In genomic region chr14:100104523-100105300, GRCh38 we compare ENCODE assay signal across 1 cellular context.
TF ChIP-seq lines count a peak whose summit lies in the region.

No MANE protein-coding gene starts in this region.

TF ChIP-seq in SK-N-SH, 30 proteins besides CTCF, POLR2A, EP300 and RAD21 (continued from another document):
- TF ChIP-seq SMC3 (IDR thresholded peaks at IDR 0.05; ENCODE audit: low read depth, low read length) (no peak), PBX3 (IDR thresholded peaks at IDR 0.05) (peak; percentile 53), ELF1 (IDR thresholded peaks at IDR 0.05) (no peak), TAF1 (IDR thresholded peaks at IDR 0.05; ENCODE audit: borderline replicate concordance, low read depth, low read length) (no peak), MXI1 (IDR thresholded peaks at IDR 0.05; ENCODE audit: low read depth, low read length) (no peak), FOSL2 (IDR thresholded peaks at IDR 0.05; ENCODE audit: borderline replicate concordance, low read depth) (peak; percentile 83), TCF12 (IDR thresholded peaks at IDR 0.05) (peak; percentile 81), REST (IDR thresholded peaks at IDR 0.05; ENCODE audit: low read depth, low read length) (no peak), POLR2AphosphoS5 (IDR thresholded peaks at IDR 0.05; ENCODE audit: low read depth, low read length) (no peak), CHD2 (IDR thresholded peaks at IDR 0.05; ENCODE audit: low read length, partially characterized antibody) (no peak), MEF2A (IDR thresholded peaks at IDR 0.05; ENCODE audit: borderline replicate concordance, low read depth) (peak; percentile 55; the same call in 1 of the 2 replicates), JUND (IDR thresholded peaks at IDR 0.05) (peak; percentile 80), RCOR1 (IDR thresholded peaks at IDR 0.05; ENCODE audit: low read length) (no peak), YY1 (IDR thresholded peaks at IDR 0.05; ENCODE audit: low read depth) (peak; percentile 73; the same call in 1 of the 2 replicates), TEAD4 (IDR thresholded peaks at IDR 0.05; ENCODE audit: borderline replicate concordance, insufficient read depth) (peak; percentile 61; the same call in 1 of the 2 replicates), FOXJ3 (CRISPR knock-in tag; IDR thresholded peaks at IDR 0.05) (no peak), SIN3A (IDR thresholded peaks at IDR 0.05; ENCODE audit: borderline replicate concordance, low read depth, low read length) (no peak), GATA2 (CRISPR knock-in tag; IDR thresholded peaks at IDR 0.05) (no peak), EZH2phosphoT487 (IDR thresholded peaks at IDR 0.05; ENCODE audit: borderline replicate concordance, low read depth) (no peak), RXRA (IDR thresholded peaks at IDR 0.05; ENCODE audit: borderline replicate concordance, low read depth) (no peak), NRF1 (IDR thresholded peaks at IDR 0.05; ENCODE audit: low read depth, low read length) (no peak)
- TF ChIP-seq, protein P1, sequence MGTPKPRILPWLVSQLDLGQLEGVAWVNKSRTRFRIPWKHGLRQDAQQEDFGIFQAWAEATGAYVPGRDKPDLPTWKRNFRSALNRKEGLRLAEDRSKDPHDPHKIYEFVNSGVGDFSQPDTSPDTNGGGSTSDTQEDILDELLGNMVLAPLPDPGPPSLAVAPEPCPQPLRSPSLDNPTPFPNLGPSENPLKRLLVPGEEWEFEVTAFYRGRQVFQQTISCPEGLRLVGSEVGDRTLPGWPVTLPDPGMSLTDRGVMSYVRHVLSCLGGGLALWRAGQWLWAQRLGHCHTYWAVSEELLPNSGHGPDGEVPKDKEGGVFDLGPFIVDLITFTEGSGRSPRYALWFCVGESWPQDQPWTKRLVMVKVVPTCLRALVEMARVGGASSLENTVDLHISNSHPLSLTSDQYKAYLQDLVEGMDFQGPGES (IDR thresholded peaks at IDR 0.05; ENCODE audit: low read depth, low read length) = no peak
- TF ChIP-seq, protein P2, sequence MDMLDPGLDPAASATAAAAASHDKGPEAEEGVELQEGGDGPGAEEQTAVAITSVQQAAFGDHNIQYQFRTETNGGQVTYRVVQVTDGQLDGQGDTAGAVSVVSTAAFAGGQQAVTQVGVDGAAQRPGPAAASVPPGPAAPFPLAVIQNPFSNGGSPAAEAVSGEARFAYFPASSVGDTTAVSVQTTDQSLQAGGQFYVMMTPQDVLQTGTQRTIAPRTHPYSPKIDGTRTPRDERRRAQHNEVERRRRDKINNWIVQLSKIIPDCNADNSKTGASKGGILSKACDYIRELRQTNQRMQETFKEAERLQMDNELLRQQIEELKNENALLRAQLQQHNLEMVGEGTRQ (IDR thresholded peaks at IDR 0.05; ENCODE audit: borderline replicate concordance, low read depth, low read length) = no peak
TF ChIP-seq in SK-N-SH: peak in this region for 10.
